Comparison of ENCODE assay signal across 11 cellular contexts in genomic region chr5:123438902-123439301, GRCh38. TPM values are rescaled to one million over a fixed set of nuclear protein-coding genes. Genes with fewer than 3 reads are reported as not detected.
DNase-seq lines count a peak whose midpoint lies in the region; ATAC-seq, FAIRE-seq and TF ChIP-seq lines count a peak whose summit lies in the region.
"Had no signal": no experiment of that assay in that cellular context is flagged by ENCODE, and none has a peak within 500 bp of the region (broad histone marks: within the 10 kb centered on the region; RNA-seq: fewer than 3 reads in every experiment).

No MANE protein-coding gene starts in this region.

- peaks cover 9% of the 10 kb centered on the region for H3K4me1 Mint-ChIP-seq in activated T-cell treated with anti-CD3 and anti-CD28 coated beads, Interleukin-2, amount 50 U/mL, for 4 hours (ENCODE audit: low read depth)
- H3K4me1 Mint-ChIP-seq in astrocyte (ENCODE audit: low read depth, unreplicated experiment) = no peaks in the 10 kb centered on the region
- H3K4me1 Mint-ChIP-seq in stimulated activated effector memory CD8-positive, alpha-beta T cell treated with anti-CD3 and anti-CD28 coated beads, Interleukin-12 subunit alpha, Interleukin-12 subunit beta, amount 100 ng/mL, for 72 hours = peaks cover 20% of the 10 kb centered on the region

- no peaks in the 10 kb centered on the region for H4K20me1 ChIP-seq in astrocyte (ENCODE audit: insufficient read depth, low read length)

- no peaks in the 10 kb centered on the region for H3K79me2 ChIP-seq in astrocyte (ENCODE audit: insufficient read depth, low read length)

- H3K27me3 ChIP-seq in astrocyte (ENCODE audit: insufficient read depth, low read length) (no peaks in the 10 kb centered on the region), WERI-Rb-1 (ENCODE audit: insufficient read depth, low read depth, severe bottlenecking) (no peaks in the 10 kb centered on the region)

- TF ChIP-seq CTCF in astrocyte (IDR thresholded peaks at IDR 0.05; ENCODE audit: insufficient read depth, low read depth, low read length) (no peak), WERI-Rb-1 (IDR thresholded peaks at IDR 0.05; ENCODE audit: low read depth, low read length) (no peak)

- H3K9me3 Mint-ChIP-seq in activated T-cell treated with anti-CD3 and anti-CD28 coated beads, Interleukin-2, amount 50 U/mL, for 4 hours = no peaks in the 10 kb centered on the region
- no peaks in the 10 kb centered on the region for H3K9me3 Mint-ChIP-seq in astrocyte (ENCODE audit: unreplicated experiment)
- no peaks in the 10 kb centered on the region for H3K9me3 Mint-ChIP-seq in stimulated activated effector memory CD8-positive, alpha-beta T cell treated with anti-CD3 and anti-CD28 coated beads, Interleukin-12 subunit alpha, Interleukin-12 subunit beta, amount 100 ng/mL, for 72 hours
- H3K9me3 Mint-ChIP-seq: stimulated activated naive CD8-positive, alpha-beta T cell treated with anti-CD3 and anti-CD28 coated beads, Interleukin-15, Interleukin-2, amounts not matched to agents 100 ng/mL and 50 ng/mL, for 24 hours had no signal

- H3K36me3 Mint-ChIP-seq in activated T-cell treated with anti-CD3 and anti-CD28 coated beads, Interleukin-2, amount 50 U/mL, for 4 hours (ENCODE audit: insufficient read depth) = no peaks in the 10 kb centered on the region
- no peaks in the 10 kb centered on the region for H3K36me3 Mint-ChIP-seq in astrocyte (ENCODE audit: low read depth, unreplicated experiment)
- H3K36me3 Mint-ChIP-seq in stimulated activated effector memory CD8-positive, alpha-beta T cell treated with anti-CD3 and anti-CD28 coated beads, Interleukin-12 subunit alpha, Interleukin-12 subunit beta, amount 100 ng/mL, for 72 hours = no peaks in the 10 kb centered on the region

- no peak overlapping the region for H3K4me2 ChIP-seq in astrocyte (ENCODE audit: low read length)

- H3K36me3 ChIP-seq in astrocyte (ENCODE audit: insufficient read depth, low read length) (no peaks in the 10 kb centered on the region), WERI-Rb-1 (no peaks in the 10 kb centered on the region)

- no peak for FAIRE-seq in astrocyte (lab: Jason Lieb, UNC)

- no peak overlapping the region for H3K27ac ChIP-seq in astrocyte (ENCODE audit: low read depth, low read length)
- H3K27ac ChIP-seq in WERI-Rb-1 = no peak overlapping the region

- no peaks in the 10 kb centered on the region for H3K4me1 ChIP-seq in astrocyte (ENCODE audit: insufficient read depth, low read length)

- no peak overlapping the region for H3K27ac Mint-ChIP-seq in astrocyte (ENCODE audit: unreplicated experiment)
- H3K27ac Mint-ChIP-seq in stimulated activated effector memory CD8-positive, alpha-beta T cell treated with anti-CD3 and anti-CD28 coated beads, Interleukin-12 subunit alpha, Interleukin-12 subunit beta, amount 100 ng/mL, for 72 hours = peak overlapping the region; percentile 72
- H3K27ac Mint-ChIP-seq: stimulated activated naive CD8-positive, alpha-beta T cell treated with anti-CD3 and anti-CD28 coated beads, Interleukin-15, Interleukin-2, amounts not matched to agents 100 ng/mL and 50 ng/mL, for 24 hours had no signal

- DNase-seq in activated T-cell treated with anti-CD3 and anti-CD28 coated beads, Interleukin-2, amount 50 U/mL, for 4 hours = no peak
- no peak for DNase-seq in activated T-cell treated with anti-CD3 and anti-CD28 coated beads for 4 hours
- DNase-seq in HT1080 (ENCODE audit: low read depth) = peak; percentile 82
- no peak for DNase-seq in astrocyte (ENCODE audit: low read depth)
- DNase-seq in stimulated activated effector memory CD8-positive, alpha-beta T cell treated with anti-CD3 and anti-CD28 coated beads, Interleukin-12 subunit alpha, Interleukin-12 subunit beta, amount 100 ng/mL, for 72 hours (ENCODE audit: low spot score in 2 of 2) = peak in 1 of 2 donors; percentile 71
- no peak for DNase-seq in WERI-Rb-1
- no peak for DNase-seq in dedifferentiated amniotic fluid mesenchymal stem cell (ENCODE audit: extremely low spot score)
- DNase-seq: AML-193, NCI-H446 treated with DMSO at 0.1 percent for 48 hours had no signal

- H3K27me3 Mint-ChIP-seq in activated T-cell treated with anti-CD3 and anti-CD28 coated beads, Interleukin-2, amount 50 U/mL, for 4 hours (ENCODE audit: low read depth) = no peaks in the 10 kb centered on the region
- H3K27me3 Mint-ChIP-seq in astrocyte (ENCODE audit: low read depth, unreplicated experiment) = no peaks in the 10 kb centered on the region

- H3K9ac ChIP-seq in astrocyte (ENCODE audit: low read length) = no peak overlapping the region

- H3K4me3 ChIP-seq in astrocyte (ENCODE audit: insufficient read depth, low read depth, low read length) (no peak overlapping the region), WERI-Rb-1 (ENCODE audit: low read depth, low read length) (no peak overlapping the region)

- H3K9me3 ChIP-seq in astrocyte (ENCODE audit: insufficient read depth, low read depth, low read length) (no peaks in the 10 kb centered on the region), WERI-Rb-1 (ENCODE audit: severe bottlenecking) (no peaks in the 10 kb centered on the region)

- ATAC-seq in activated T-cell treated with anti-CD3 and anti-CD28 coated beads, Interleukin-2, amount 50 U/mL, for 4 hours = peak; percentile 64 to 70
- ATAC-seq in stimulated activated effector memory CD8-positive, alpha-beta T cell treated with anti-CD3 and anti-CD28 coated beads, Interleukin-12 subunit alpha, Interleukin-12 subunit beta, amount 100 ng/mL, for 72 hours = peak; percentile 80
- ATAC-seq in GM21737 (IDR thresholded peaks at IDR 0.05; ENCODE audit: unreplicated experiment) = no peak

- H3K4me3 Mint-ChIP-seq in activated T-cell treated with anti-CD3 and anti-CD28 coated beads, Interleukin-2, amount 50 U/mL, for 4 hours = no peak overlapping the region
- no peak overlapping the region for H3K4me3 Mint-ChIP-seq in astrocyte (ENCODE audit: unreplicated experiment)
- H3K4me3 Mint-ChIP-seq in stimulated activated effector memory CD8-positive, alpha-beta T cell treated with anti-CD3 and anti-CD28 coated beads, Interleukin-12 subunit alpha, Interleukin-12 subunit beta, amount 100 ng/mL, for 72 hours = peak overlapping the region; percentile 26
- H3K4me3 Mint-ChIP-seq: stimulated activated naive CD8-positive, alpha-beta T cell treated with anti-CD3 and anti-CD28 coated beads, Interleukin-15, Interleukin-2, amounts not matched to agents 100 ng/mL and 50 ng/mL, for 24 hours had no signal

- H2AFZ ChIP-seq in astrocyte (ENCODE audit: low read depth, low read length) = peak overlapping the region; percentile 34

RNA-seq across cellular contexts. Expression of gene CEP120, which starts 15.7 kb away (rescaled TPM):
- total RNA-seq in activated T-cell treated with anti-CD3 and anti-CD28 coated beads, Interleukin-2, amount 50 U/mL, for 4 hours = 10 to 100 TPM; 18.0 to 20.6 (median 18.1) TPM
- total RNA-seq in HT1080 (2014; rRNA removed; shearing (Covaris generic)) = 10.2 and 12.4 TPM in 2 replicates
- polyA plus RNA-seq in HT1080 (2015; cell fraction: cytosol; rRNA removed) = 15.0 and 18.7 TPM in 2 replicates
- polyA plus RNA-seq in HT1080 (2015; cell fraction: nucleus; rRNA removed) = 17.0 and 20.6 TPM in 2 replicates
- 15.5 and 19.0 TPM in 2 replicates for total RNA-seq in astrocyte
